Comparison of ENCODE assay signal across 19 cellular contexts in genomic region chr6:34393968-34394305, GRCh38. TPM values are rescaled to one million over a fixed set of nuclear protein-coding genes. Genes with fewer than 3 reads are reported as not detected.
DNase-seq lines count a peak whose midpoint lies in the region; ATAC-seq, FAIRE-seq and TF ChIP-seq lines count a peak whose summit lies in the region.
"Had no signal": no experiment of that assay in that cellular context is flagged by ENCODE, and none has a peak within 500 bp of the region (broad histone marks: within the 10 kb centered on the region; RNA-seq: fewer than 3 reads in every experiment).

No MANE protein-coding gene starts in this region.

- H3F3A ChIP-seq in Loucy (ENCODE audit: low read depth) = no peaks in the 10 kb centered on the region

- TF ChIP-seq POLR2A in gastrocnemius medialis (IDR thresholded peaks at IDR 0.05) = no peak

- H3K9me2 ChIP-seq in Loucy (replicated peaks; ENCODE audit: low read depth, low read length) = no peaks in the 10 kb centered on the region

- peaks cover 33% of the 10 kb centered on the region for H3K79me2 ChIP-seq in Loucy (ENCODE audit: insufficient read depth, low read length)

- POLR2A ChIA-PET in activated naive CD8-positive, alpha-beta T cell treated with anti-CD3 and anti-CD28 coated beads, Interleukin-2, amount 10 ng/mL, durations not matched to agents 7 days and 5 days (lab: Charles Lee) = interaction anchor here (0.6 to 3.8 kb wide), 3 partner anchors 31 to 145 kb away, joined by 3 to 28 read pairs (median 4); partner anchors contain the start of gene SMIM29

- H3K9me3 Mint-ChIP-seq in activated naive CD8-positive, alpha-beta T cell treated with anti-CD3 and anti-CD28 coated beads, Interleukin-2, amount 10 ng/mL, durations not matched to agents 7 days and 5 days = peaks cover 2% of the 10 kb centered on the region
- peaks cover 3% of the 10 kb centered on the region for H3K9me3 Mint-ChIP-seq in activated naive CD8-positive, alpha-beta T cell treated with anti-CD3 and anti-CD28 coated beads, Interleukin-2, amount 50 U/mL, for 24 hours
- peaks cover 11% of the 10 kb centered on the region for H3K9me3 Mint-ChIP-seq in endothelial cell (ENCODE audit: unreplicated experiment)

- H3K4me2 ChIP-seq in Loucy (ENCODE audit: low read depth, low read length, poor library complexity, severe bottlenecking) = peak overlapping the region; percentile 91

- H3K27ac Mint-ChIP-seq in activated naive CD8-positive, alpha-beta T cell treated with anti-CD3 and anti-CD28 coated beads, Interleukin-2, amount 10 ng/mL, durations not matched to agents 7 days and 5 days = no peak overlapping the region
- no peak overlapping the region for H3K27ac Mint-ChIP-seq in activated naive CD8-positive, alpha-beta T cell treated with anti-CD3 and anti-CD28 coated beads, Interleukin-2, amount 50 U/mL, for 24 hours
- peak overlapping the region; percentile 57 for H3K27ac Mint-ChIP-seq in endothelial cell (ENCODE audit: unreplicated experiment)

- FAIRE-seq in urothelium cell line (lab: Jason Lieb, UNC) = no peak
- FAIRE-seq: bronchial epithelial cell, pancreas, RCC 7860 had no signal

- H3K4me3 ChIP-seq in Loucy (ENCODE audit: low read length, poor library complexity, severe bottlenecking) (peak overlapping the region; percentile 87), gastrocnemius medialis (no peak overlapping the region)

- in situ Hi-C loops in gastrocnemius medialis (cut with MboI; ENCODE audit: low sequenced_read_pairs in 4 of 4) = no loop called here

- peaks cover 17% of the 10 kb centered on the region for H3K4me1 ChIP-seq in Loucy (ENCODE audit: insufficient read depth, low read length, poor library complexity, severe bottlenecking)
- H3K4me1 ChIP-seq in gastrocnemius medialis = peaks cover 28 to 35% of the 10 kb centered on the region in 2 donors

- H2AFZ ChIP-seq in Loucy (ENCODE audit: low read length) = no peak overlapping the region

- H3K4me1 Mint-ChIP-seq in activated naive CD8-positive, alpha-beta T cell treated with anti-CD3 and anti-CD28 coated beads, Interleukin-2, amount 10 ng/mL, durations not matched to agents 7 days and 5 days = peaks cover 4% of the 10 kb centered on the region
- peaks cover 21% of the 10 kb centered on the region for H3K4me1 Mint-ChIP-seq in activated naive CD8-positive, alpha-beta T cell treated with anti-CD3 and anti-CD28 coated beads, Interleukin-2, amount 50 U/mL, for 24 hours
- peaks cover 12% of the 10 kb centered on the region for H3K4me1 Mint-ChIP-seq in endothelial cell (ENCODE audit: unreplicated experiment)

- no peak for DNase-seq in activated naive CD8-positive, alpha-beta T cell treated with anti-CD3 and anti-CD28 coated beads, Interleukin-2, amount 10 ng/mL, durations not matched to agents 7 days and 5 days
- DNase-seq in activated naive CD8-positive, alpha-beta T cell treated with anti-CD3 and anti-CD28 coated beads, Interleukin-2, amount 50 U/mL, for 24 hours = no peak
- no peak for DNase-seq in endothelial cell (ENCODE audit: low spot score)
- no peak for DNase-seq in gastrocnemius medialis
- DNase-seq in urothelium cell line (ENCODE audit: low spot score) = no peak
- no peak for DNase-seq in activated CD8-positive, alpha-beta memory T cell treated with anti-CD3 and anti-CD28 coated beads, Interleukin-2, amount 50 U/mL, for 48 hours
- DNase-seq: activated CD4-positive, alpha-beta T cell treated with anti-CD3 and anti-CD28 coated beads for 1 hour; activated gamma-delta T cell treated with Interleukin-2 at 50 U/mL for 16 hours; DMS79; effector CD8-positive, alpha-beta T cell; NCI-H1694 treated with DMSO at 0.1 percent for 48 hours; NCI-H510A treated with DMSO at 0.1 percent for 48 hours; pancreas; stimulated activated CD4-positive, alpha-beta T cell treated with anti-CD3 and anti-CD28 coated beads, Interleukin-12 subunit alpha, Interleukin-12 subunit beta, amount 100 ng/mL, for 4 hours had no signal

- ATAC-seq in activated naive CD8-positive, alpha-beta T cell treated with anti-CD3 and anti-CD28 coated beads, Interleukin-2, amount 10 ng/mL, durations not matched to agents 7 days and 5 days (ENCODE audit: low read depth) = no peak
- ATAC-seq in activated naive CD8-positive, alpha-beta T cell treated with anti-CD3 and anti-CD28 coated beads, Interleukin-2, amount 50 U/mL, for 24 hours = no peak
- ATAC-seq in gastrocnemius medialis = no peak
- ATAC-seq in GM18858 (IDR thresholded peaks at IDR 0.05; ENCODE audit: unreplicated experiment) = no peak
- ATAC-seq: pancreas had no signal

- H3K9me3 ChIP-seq in Loucy (ENCODE audit: insufficient read depth, low read depth, low read length) (0 out of 2 replicates have a peak, but pooled peaks cover 3% of the 10 kb centered on the region), gastrocnemius medialis (no peaks in the 10 kb centered on the region)
- H3K9me3 ChIP-seq: pancreas, suprapubic skin had no signal

- intact Hi-C loops in gastrocnemius medialis (cut with DNase I; ENCODE audit: low total_unique reads) = loop anchor here (5.0 kb wide), 1 partner anchor 868 kb away; no protein-coding TSS in a partner anchor

- peak overlapping the region; percentile 98 to 100 (median 98) for H3K27ac ChIP-seq in gastrocnemius medialis
- H3K27ac ChIP-seq: suprapubic skin had no signal

- H4K20me1 ChIP-seq in Loucy (ENCODE audit: insufficient read depth, low read length, poor library complexity, severe bottlenecking) = peaks cover 10% of the 10 kb centered on the region

- H3K27me3 Mint-ChIP-seq in activated naive CD8-positive, alpha-beta T cell treated with anti-CD3 and anti-CD28 coated beads, Interleukin-2, amount 10 ng/mL, durations not matched to agents 7 days and 5 days = no peaks in the 10 kb centered on the region
- no peaks in the 10 kb centered on the region for H3K27me3 Mint-ChIP-seq in activated naive CD8-positive, alpha-beta T cell treated with anti-CD3 and anti-CD28 coated beads, Interleukin-2, amount 50 U/mL, for 24 hours
- peaks cover 2% of the 10 kb centered on the region for H3K27me3 Mint-ChIP-seq in endothelial cell (ENCODE audit: unreplicated experiment)

- H3K36me3 Mint-ChIP-seq in activated naive CD8-positive, alpha-beta T cell treated with anti-CD3 and anti-CD28 coated beads, Interleukin-2, amount 10 ng/mL, durations not matched to agents 7 days and 5 days = no peaks in the 10 kb centered on the region
- peaks cover 3% of the 10 kb centered on the region for H3K36me3 Mint-ChIP-seq in activated naive CD8-positive, alpha-beta T cell treated with anti-CD3 and anti-CD28 coated beads, Interleukin-2, amount 50 U/mL, for 24 hours (ENCODE audit: low read depth)
- H3K36me3 Mint-ChIP-seq in endothelial cell (ENCODE audit: low read depth, unreplicated experiment) = peaks cover 15% of the 10 kb centered on the region

- no peak for TF ChIP-seq CTCF in Loucy (conservative IDR thresholded peaks at IDR 0.05; ENCODE audit: low read length)
- TF ChIP-seq CTCF in endothelial cell (IDR thresholded peaks at IDR 0.05; ENCODE audit: unreplicated experiment) = no peak
- TF ChIP-seq CTCF in gastrocnemius medialis (IDR thresholded peaks at IDR 0.05 in 4 of 5, conservative IDR thresholded peaks at IDR 0.05 in 1 of 5) = no peak

- H3K9ac ChIP-seq in Loucy (ENCODE audit: low read depth, low read length, poor library complexity, severe bottlenecking) = no peak overlapping the region

- peak overlapping the region; percentile 71 for H3K4me3 Mint-ChIP-seq in activated naive CD8-positive, alpha-beta T cell treated with anti-CD3 and anti-CD28 coated beads, Interleukin-2, amount 10 ng/mL, durations not matched to agents 7 days and 5 days
- no peak overlapping the region for H3K4me3 Mint-ChIP-seq in activated naive CD8-positive, alpha-beta T cell treated with anti-CD3 and anti-CD28 coated beads, Interleukin-2, amount 50 U/mL, for 24 hours
- peak overlapping the region; percentile 73 for H3K4me3 Mint-ChIP-seq in endothelial cell (ENCODE audit: unreplicated experiment)

- no peaks in the 10 kb centered on the region for H3K36me3 ChIP-seq in Loucy (ENCODE audit: insufficient read depth, low read length)
- H3K36me3 ChIP-seq in gastrocnemius medialis = no peaks in the 10 kb centered on the region
- H3K36me3 ChIP-seq: pancreas, suprapubic skin had no signal

- H3K27me3 ChIP-seq in Loucy (ENCODE audit: insufficient read depth, low read length, poor library complexity, severe bottlenecking) (no peaks in the 10 kb centered on the region), gastrocnemius medialis (no peaks in the 10 kb centered on the region)
- H3K27me3 ChIP-seq: pancreas, suprapubic skin had no signal

RNA-seq across cellular contexts. Expression of gene NUDT3, which starts 1.5 kb away (rescaled TPM):
- total RNA-seq in activated naive CD8-positive, alpha-beta T cell treated with anti-CD3 and anti-CD28 coated beads, Interleukin-2, amount 10 ng/mL, durations not matched to agents 7 days and 5 days = 10 to 100 TPM; 17.7 to 18.7 TPM
- total RNA-seq in endothelial cell (ENCODE audit: unreplicated experiment) (52.0 TPM), gastrocnemius medialis (10 to 100 TPM; 40.0 to 71.9 (median 50.6) TPM)

RNA-seq across cellular contexts. Expression of gene RPS10, which starts 31.9 kb away (rescaled TPM):
- 1,000 to 10,000 TPM; 1,507 to 1,529 TPM for total RNA-seq in activated naive CD8-positive, alpha-beta T cell treated with anti-CD3 and anti-CD28 coated beads, Interleukin-2, amount 10 ng/mL, durations not matched to agents 7 days and 5 days
- total RNA-seq in endothelial cell (ENCODE audit: unreplicated experiment) = 1,322 TPM
- 1,000 to 10,000 TPM; 1,471 to 2,243 (median 1,775) TPM for total RNA-seq in gastrocnemius medialis
